8 cellular contexts compared by ENCODE assay signal in the genomic region with DNA sequence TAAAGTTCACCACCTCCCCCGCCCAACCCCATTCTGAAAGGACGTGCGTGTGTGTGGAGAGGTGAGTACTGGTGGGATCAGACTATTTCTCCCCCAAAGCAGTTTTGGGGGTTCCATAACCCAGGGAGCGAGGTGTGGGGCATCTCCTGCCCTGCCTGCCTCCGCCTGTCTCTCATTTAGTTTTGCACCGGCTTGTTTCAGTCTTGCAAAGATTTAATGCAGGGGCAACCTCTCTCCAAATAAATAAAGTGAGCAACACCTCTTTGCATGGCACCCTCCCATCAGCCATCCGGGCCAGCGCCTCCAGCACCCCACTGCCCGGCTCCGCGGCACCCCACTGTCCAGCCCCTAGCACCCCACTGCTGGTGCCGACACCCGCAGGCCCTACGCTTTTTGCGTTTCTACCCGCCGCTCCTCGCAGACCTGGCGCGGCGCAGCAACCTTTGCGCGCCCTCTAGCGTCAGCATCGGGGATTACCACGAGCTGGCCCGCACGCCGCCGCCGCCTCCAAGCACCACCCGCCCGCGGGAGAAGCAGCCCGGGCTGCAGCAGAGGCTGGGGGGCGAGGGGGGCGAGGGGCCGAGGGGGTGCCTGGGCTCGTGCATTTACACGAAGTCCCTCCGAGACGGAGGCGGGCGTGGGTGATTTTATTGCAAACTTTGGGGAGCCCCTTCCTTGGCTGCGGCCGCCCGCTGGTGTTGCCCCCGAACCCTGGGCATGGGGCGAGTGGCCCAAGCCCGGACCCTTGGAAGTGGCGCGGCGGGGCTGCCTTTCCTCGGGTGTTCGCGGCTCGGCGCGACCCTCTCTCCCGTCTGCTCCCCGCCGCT. TPM values are rescaled to one million over a fixed set of nuclear protein-coding genes. Genes with fewer than 3 reads are reported as not detected.
DNase-seq lines count a peak whose midpoint lies in the region; ATAC-seq and TF ChIP-seq lines count a peak whose summit lies in the region.

No MANE protein-coding gene starts in this region.

- H3K9me3 Mint-ChIP-seq in neural crest cell = no peaks in the 10 kb centered on the region
- H3K9me3 Mint-ChIP-seq in stimulated activated naive CD8-positive, alpha-beta T cell treated with anti-CD3 and anti-CD28 coated beads, Interleukin-15, amount 100 ng/mL, for 72 hours = no peaks in the 10 kb centered on the region

- peak overlapping the region; percentile 38; the same call in 1 of the 2 replicates for H3K4me3 ChIP-seq in PC-9
- H3K4me3 ChIP-seq in fibroblast of the aortic adventitia (ENCODE audit: low read depth, low read length) = peak overlapping the region; percentile 68

- no peak overlapping the region for H3K27ac Mint-ChIP-seq in neural crest cell (ENCODE audit: unreplicated experiment)
- H3K27ac Mint-ChIP-seq in stimulated activated naive CD8-positive, alpha-beta T cell treated with anti-CD3 and anti-CD28 coated beads, Interleukin-15, amount 100 ng/mL, for 72 hours = no peak overlapping the region

- no peaks in the 10 kb centered on the region for H3K79me2 ChIP-seq in PC-9 (ENCODE audit: low read depth)

- H3K4me1 ChIP-seq in PC-9 (replicated peaks; ENCODE audit: insufficient read depth) = no peaks in the 10 kb centered on the region

- H3K27me3 ChIP-seq in PC-9 (ENCODE audit: insufficient read depth, low read depth) = peaks cover 34% of the 10 kb centered on the region

- H2AFZ ChIP-seq in PC-9 = peak overlapping the region; percentile 60; the same call in 1 of the 2 replicates

- H3F3A ChIP-seq in PC-9 (ENCODE audit: insufficient read depth, low read depth) = no peaks in the 10 kb centered on the region

- peaks cover 32% of the 10 kb centered on the region for H3K27me3 Mint-ChIP-seq in neural crest cell (ENCODE audit: low read depth)
- peaks cover 70% of the 10 kb centered on the region for H3K27me3 Mint-ChIP-seq in stimulated activated naive CD8-positive, alpha-beta T cell treated with anti-CD3 and anti-CD28 coated beads, Interleukin-15, amount 100 ng/mL, for 72 hours

- peak; percentile 66 for ATAC-seq in HG03108 (IDR thresholded peaks at IDR 0.05; ENCODE audit: unreplicated experiment)
- ATAC-seq in stimulated activated naive CD8-positive, alpha-beta T cell treated with anti-CD3 and anti-CD28 coated beads, Interleukin-15, amount 100 ng/mL, for 72 hours = peak; percentile 85

- no peaks in the 10 kb centered on the region for H3K36me3 ChIP-seq in PC-9 (ENCODE audit: low read depth)

- no peaks in the 10 kb centered on the region for H3K36me3 Mint-ChIP-seq in neural crest cell (ENCODE audit: low read depth)

- peaks cover 26% of the 10 kb centered on the region for H3K4me1 Mint-ChIP-seq in neural crest cell
- H3K4me1 Mint-ChIP-seq in stimulated activated naive CD8-positive, alpha-beta T cell treated with anti-CD3 and anti-CD28 coated beads, Interleukin-15, amount 100 ng/mL, for 72 hours = peaks cover 7% of the 10 kb centered on the region

- BruUV-seq in PC-9 (replicated peaks; lab: Mats Ljungman, UMichigan) = no TSS peak

- DNase-seq in NCI-H2196 (lab: John Stamatoyannopoulos, UW; ENCODE audit: unreplicated experiment) (peak; percentile 27), NCI-H2196 treated with DMSO at 0.1 percent for 48 hours (lab: John Stamatoyannopoulos, UW; ENCODE audit: unreplicated experiment) (no peak), PC-9 (peak in 1 of 2 experiments; percentile 27), fibroblast of the aortic adventitia (ENCODE audit: low read depth) (peak; percentile 38), neural crest cell (ENCODE audit: low read depth, low spot score) (peak; percentile 85)
- peak; percentile 57 to 61 for DNase-seq in activated T-helper 1 cell treated with anti-CD3 and anti-CD28 coated beads, Interleukin-2, amount 50 U/mL, for 16 hours (ENCODE audit: low read depth in 1 of 2, low spot score in 1 of 2)
- DNase-seq in stimulated activated naive CD8-positive, alpha-beta T cell treated with anti-CD3 and anti-CD28 coated beads, Interleukin-15, amount 100 ng/mL, for 72 hours = peak; percentile 76 to 82

- TF ChIP-seq CTCF in PC-9 (conservative IDR thresholded peaks at IDR 0.05) (peak; percentile 84), fibroblast of the aortic adventitia (IDR thresholded peaks at IDR 0.05; ENCODE audit: insufficient read depth, low read length) (peak; percentile 83), neural crest cell (conservative IDR thresholded peaks at IDR 0.05) (peak; percentile 92)

- H3K4me2 ChIP-seq in PC-9 = peak overlapping the region; percentile 78

- no peaks in the 10 kb centered on the region for H3K9me2 ChIP-seq in PC-9 (ENCODE audit: insufficient read depth)

- peak overlapping the region; percentile 77 for H3K4me3 Mint-ChIP-seq in neural crest cell
- peak overlapping the region; percentile 79 to 86 for H3K4me3 Mint-ChIP-seq in stimulated activated naive CD8-positive, alpha-beta T cell treated with anti-CD3 and anti-CD28 coated beads, Interleukin-15, amount 100 ng/mL, for 72 hours

- no peaks in the 10 kb centered on the region for H3K9me3 ChIP-seq in PC-9 (ENCODE audit: insufficient read depth, low read depth)

- no peaks in the 10 kb centered on the region for H4K20me1 ChIP-seq in PC-9 (ENCODE audit: insufficient read depth)

- intact Hi-C loops in PC-9 (cut with micrococcal nuclease; ENCODE audit: unreplicated experiment) = no loop called here

- CTCF ChIA-PET in PC-9 (lab: Charles Lee) = interaction anchor here (0.6 kb wide), 1 partner anchor 123 kb away, joined by 4 read pairs; no protein-coding TSS in a partner anchor

- H3K27ac ChIP-seq in PC-9 = no peak overlapping the region

- POLR2A ChIA-PET in PC-9 (lab: Charles Lee; ENCODE audit: unreplicated experiment) = no interaction called here

RNA-seq across cellular contexts. Expression of gene VRK1, which starts 55.8 kb away (rescaled TPM):
- total RNA-seq in PC-9 (2021) (6.8 and 11.2 TPM in 2 replicates), fibroblast of the aortic adventitia (ENCODE audit: low replicate concordance) (18.6 and 34.0 TPM in 2 replicates), neural crest cell (59.8 and 62.1 TPM in 2 replicates)
